Comparison of ENCODE assay signal across 1 cellular context in the genomic region with DNA sequence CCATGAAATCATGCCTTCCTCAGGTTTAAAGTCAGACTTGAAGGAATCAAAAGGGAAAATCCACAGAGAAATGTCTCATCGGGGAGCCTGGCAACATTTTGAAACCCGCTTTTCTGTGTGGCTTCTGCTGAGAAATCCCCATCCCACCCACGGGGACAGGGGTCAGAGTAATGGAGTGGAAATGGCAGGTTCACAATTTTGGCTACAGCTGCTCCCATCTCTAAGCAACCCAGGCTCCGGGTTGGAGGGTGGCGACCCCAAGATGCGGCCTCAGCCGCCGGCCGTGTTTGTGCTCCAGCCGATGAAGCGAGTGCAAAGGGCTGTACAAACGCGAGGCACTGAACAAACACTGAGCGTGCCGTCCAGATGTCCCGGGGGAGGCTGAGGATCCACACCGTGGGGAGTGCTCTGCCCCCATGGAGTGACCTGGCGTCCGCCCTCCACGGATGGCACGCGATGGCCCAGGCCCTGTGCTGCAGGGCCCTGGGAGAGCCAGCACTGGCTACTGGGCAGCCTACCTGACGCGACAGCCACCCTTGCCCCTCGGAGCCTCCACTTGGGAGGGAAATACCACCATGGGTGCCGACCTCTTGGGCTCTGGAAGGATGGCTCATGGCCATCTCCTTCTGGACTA.
A peak's percentile ranks its signal among the peaks of the same experiment; 100 is the strongest.
TF ChIP-seq lines count a peak whose summit lies in the region.

No MANE protein-coding gene starts in this region.

TF ChIP-seq in HepG2, 621 proteins besides CTCF, POLR2A, EP300 and RAD21 (continued from another document and continues in another):
- TF ChIP-seq, protein P1, sequence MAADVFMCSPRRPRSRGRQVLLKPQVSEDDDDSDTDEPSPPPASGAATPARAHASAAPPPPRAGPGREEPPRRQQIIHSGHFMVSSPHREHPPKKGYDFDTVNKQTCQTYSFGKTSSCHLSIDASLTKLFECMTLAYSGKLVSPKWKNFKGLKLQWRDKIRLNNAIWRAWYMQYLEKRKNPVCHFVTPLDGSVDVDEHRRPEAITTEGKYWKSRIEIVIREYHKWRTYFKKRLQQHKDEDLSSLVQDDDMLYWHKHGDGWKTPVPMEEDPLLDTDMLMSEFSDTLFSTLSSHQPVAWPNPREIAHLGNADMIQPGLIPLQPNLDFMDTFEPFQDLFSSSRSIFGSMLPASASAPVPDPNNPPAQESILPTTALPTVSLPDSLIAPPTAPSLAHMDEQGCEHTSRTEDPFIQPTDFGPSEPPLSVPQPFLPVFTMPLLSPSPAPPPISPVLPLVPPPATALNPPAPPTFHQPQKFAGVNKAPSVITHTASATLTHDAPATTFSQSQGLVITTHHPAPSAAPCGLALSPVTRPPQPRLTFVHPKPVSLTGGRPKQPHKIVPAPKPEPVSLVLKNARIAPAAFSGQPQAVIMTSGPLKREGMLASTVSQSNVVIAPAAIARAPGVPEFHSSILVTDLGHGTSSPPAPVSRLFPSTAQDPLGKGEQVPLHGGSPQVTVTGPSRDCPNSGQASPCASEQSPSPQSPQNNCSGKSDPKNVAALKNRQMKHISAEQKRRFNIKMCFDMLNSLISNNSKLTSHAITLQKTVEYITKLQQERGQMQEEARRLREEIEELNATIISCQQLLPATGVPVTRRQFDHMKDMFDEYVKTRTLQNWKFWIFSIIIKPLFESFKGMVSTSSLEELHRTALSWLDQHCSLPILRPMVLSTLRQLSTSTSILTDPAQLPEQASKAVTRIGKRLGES (CRISPR knock-in tag; IDR thresholded peaks at IDR 0.05; ENCODE audit: borderline replicate concordance): no peak
- TF ChIP-seq, protein P2, sequence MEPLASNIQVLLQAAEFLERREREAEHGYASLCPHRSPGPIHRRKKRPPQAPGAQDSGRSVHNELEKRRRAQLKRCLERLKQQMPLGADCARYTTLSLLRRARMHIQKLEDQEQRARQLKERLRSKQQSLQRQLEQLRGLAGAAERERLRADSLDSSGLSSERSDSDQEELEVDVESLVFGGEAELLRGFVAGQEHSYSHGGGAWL (CRISPR knock-in tag; IDR thresholded peaks at IDR 0.05): no peak
- TF ChIP-seq PHB2 (IDR thresholded peaks at IDR 0.05; ENCODE audit: partially characterized antibody): no peak
- no peak for TF ChIP-seq SRY (CRISPR knock-in tag; IDR thresholded peaks at IDR 0.05)
- TF ChIP-seq ZNF256 (CRISPR knock-in tag; conservative IDR thresholded peaks at IDR 0.05): no peak
- TF ChIP-seq ZSCAN21 (CRISPR knock-in tag; IDR thresholded peaks at IDR 0.05; ENCODE audit: borderline replicate concordance): no peak
- TF ChIP-seq, protein P3, sequence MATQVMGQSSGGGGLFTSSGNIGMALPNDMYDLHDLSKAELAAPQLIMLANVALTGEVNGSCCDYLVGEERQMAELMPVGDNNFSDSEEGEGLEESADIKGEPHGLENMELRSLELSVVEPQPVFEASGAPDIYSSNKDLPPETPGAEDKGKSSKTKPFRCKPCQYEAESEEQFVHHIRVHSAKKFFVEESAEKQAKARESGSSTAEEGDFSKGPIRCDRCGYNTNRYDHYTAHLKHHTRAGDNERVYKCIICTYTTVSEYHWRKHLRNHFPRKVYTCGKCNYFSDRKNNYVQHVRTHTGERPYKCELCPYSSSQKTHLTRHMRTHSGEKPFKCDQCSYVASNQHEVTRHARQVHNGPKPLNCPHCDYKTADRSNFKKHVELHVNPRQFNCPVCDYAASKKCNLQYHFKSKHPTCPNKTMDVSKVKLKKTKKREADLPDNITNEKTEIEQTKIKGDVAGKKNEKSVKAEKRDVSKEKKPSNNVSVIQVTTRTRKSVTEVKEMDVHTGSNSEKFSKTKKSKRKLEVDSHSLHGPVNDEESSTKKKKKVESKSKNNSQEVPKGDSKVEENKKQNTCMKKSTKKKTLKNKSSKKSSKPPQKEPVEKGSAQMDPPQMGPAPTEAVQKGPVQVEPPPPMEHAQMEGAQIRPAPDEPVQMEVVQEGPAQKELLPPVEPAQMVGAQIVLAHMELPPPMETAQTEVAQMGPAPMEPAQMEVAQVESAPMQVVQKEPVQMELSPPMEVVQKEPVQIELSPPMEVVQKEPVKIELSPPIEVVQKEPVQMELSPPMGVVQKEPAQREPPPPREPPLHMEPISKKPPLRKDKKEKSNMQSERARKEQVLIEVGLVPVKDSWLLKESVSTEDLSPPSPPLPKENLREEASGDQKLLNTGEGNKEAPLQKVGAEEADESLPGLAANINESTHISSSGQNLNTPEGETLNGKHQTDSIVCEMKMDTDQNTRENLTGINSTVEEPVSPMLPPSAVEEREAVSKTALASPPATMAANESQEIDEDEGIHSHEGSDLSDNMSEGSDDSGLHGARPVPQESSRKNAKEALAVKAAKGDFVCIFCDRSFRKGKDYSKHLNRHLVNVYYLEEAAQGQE (IDR thresholded peaks at IDR 0.05; ENCODE audit: borderline replicate concordance in 1 of 2, low read depth in 1 of 2, low read length in 2 of 2): no peak
- no peak for TF ChIP-seq PHF5A (CRISPR knock-in tag; IDR thresholded peaks at IDR 0.05; ENCODE audit: low read depth, unreplicated experiment)
- TF ChIP-seq DR1 (CRISPR knock-in tag; IDR thresholded peaks at IDR 0.05): no peak
- TF ChIP-seq, protein P4, sequence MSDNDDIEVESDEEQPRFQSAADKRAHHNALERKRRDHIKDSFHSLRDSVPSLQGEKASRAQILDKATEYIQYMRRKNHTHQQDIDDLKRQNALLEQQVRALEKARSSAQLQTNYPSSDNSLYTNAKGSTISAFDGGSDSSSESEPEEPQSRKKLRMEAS (IDR thresholded peaks at IDR 0.05): peak; percentile 86
- TF ChIP-seq, protein P5, sequence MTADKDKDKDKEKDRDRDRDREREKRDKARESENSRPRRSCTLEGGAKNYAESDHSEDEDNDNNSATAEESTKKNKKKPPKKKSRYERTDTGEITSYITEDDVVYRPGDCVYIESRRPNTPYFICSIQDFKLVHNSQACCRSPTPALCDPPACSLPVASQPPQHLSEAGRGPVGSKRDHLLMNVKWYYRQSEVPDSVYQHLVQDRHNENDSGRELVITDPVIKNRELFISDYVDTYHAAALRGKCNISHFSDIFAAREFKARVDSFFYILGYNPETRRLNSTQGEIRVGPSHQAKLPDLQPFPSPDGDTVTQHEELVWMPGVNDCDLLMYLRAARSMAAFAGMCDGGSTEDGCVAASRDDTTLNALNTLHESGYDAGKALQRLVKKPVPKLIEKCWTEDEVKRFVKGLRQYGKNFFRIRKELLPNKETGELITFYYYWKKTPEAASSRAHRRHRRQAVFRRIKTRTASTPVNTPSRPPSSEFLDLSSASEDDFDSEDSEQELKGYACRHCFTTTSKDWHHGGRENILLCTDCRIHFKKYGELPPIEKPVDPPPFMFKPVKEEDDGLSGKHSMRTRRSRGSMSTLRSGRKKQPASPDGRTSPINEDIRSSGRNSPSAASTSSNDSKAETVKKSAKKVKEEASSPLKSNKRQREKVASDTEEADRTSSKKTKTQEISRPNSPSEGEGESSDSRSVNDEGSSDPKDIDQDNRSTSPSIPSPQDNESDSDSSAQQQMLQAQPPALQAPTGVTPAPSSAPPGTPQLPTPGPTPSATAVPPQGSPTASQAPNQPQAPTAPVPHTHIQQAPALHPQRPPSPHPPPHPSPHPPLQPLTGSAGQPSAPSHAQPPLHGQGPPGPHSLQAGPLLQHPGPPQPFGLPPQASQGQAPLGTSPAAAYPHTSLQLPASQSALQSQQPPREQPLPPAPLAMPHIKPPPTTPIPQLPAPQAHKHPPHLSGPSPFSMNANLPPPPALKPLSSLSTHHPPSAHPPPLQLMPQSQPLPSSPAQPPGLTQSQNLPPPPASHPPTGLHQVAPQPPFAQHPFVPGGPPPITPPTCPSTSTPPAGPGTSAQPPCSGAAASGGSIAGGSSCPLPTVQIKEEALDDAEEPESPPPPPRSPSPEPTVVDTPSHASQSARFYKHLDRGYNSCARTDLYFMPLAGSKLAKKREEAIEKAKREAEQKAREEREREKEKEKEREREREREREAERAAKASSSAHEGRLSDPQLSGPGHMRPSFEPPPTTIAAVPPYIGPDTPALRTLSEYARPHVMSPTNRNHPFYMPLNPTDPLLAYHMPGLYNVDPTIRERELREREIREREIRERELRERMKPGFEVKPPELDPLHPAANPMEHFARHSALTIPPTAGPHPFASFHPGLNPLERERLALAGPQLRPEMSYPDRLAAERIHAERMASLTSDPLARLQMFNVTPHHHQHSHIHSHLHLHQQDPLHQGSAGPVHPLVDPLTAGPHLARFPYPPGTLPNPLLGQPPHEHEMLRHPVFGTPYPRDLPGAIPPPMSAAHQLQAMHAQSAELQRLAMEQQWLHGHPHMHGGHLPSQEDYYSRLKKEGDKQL (CRISPR knock-in tag; IDR thresholded peaks at IDR 0.05; ENCODE audit: low read depth): no peak
- no peak for TF ChIP-seq ZNF678 (CRISPR knock-in tag; IDR thresholded peaks at IDR 0.05)
- no peak; the same call in 1 of the 2 replicates for TF ChIP-seq BORCS8-MEF2B (CRISPR knock-in tag; IDR thresholded peaks at IDR 0.05)
- no peak for TF ChIP-seq EEA1 (CRISPR knock-in tag; IDR thresholded peaks at IDR 0.05; ENCODE audit: borderline replicate concordance)
- TF ChIP-seq, protein P6, sequence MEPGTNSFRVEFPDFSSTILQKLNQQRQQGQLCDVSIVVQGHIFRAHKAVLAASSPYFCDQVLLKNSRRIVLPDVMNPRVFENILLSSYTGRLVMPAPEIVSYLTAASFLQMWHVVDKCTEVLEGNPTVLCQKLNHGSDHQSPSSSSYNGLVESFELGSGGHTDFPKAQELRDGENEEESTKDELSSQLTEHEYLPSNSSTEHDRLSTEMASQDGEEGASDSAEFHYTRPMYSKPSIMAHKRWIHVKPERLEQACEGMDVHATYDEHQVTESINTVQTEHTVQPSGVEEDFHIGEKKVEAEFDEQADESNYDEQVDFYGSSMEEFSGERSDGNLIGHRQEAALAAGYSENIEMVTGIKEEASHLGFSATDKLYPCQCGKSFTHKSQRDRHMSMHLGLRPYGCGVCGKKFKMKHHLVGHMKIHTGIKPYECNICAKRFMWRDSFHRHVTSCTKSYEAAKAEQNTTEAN (CRISPR knock-in tag; conservative IDR thresholded peaks at IDR 0.05): peak; percentile 81; the same call in 1 of the 2 replicates
- no peak for TF ChIP-seq RFX3 (CRISPR knock-in tag; IDR thresholded peaks at IDR 0.05)
- TF ChIP-seq ZNF616 (CRISPR knock-in tag; IDR thresholded peaks at IDR 0.05; ENCODE audit: low read depth): no peak
- TF ChIP-seq, protein P7, sequence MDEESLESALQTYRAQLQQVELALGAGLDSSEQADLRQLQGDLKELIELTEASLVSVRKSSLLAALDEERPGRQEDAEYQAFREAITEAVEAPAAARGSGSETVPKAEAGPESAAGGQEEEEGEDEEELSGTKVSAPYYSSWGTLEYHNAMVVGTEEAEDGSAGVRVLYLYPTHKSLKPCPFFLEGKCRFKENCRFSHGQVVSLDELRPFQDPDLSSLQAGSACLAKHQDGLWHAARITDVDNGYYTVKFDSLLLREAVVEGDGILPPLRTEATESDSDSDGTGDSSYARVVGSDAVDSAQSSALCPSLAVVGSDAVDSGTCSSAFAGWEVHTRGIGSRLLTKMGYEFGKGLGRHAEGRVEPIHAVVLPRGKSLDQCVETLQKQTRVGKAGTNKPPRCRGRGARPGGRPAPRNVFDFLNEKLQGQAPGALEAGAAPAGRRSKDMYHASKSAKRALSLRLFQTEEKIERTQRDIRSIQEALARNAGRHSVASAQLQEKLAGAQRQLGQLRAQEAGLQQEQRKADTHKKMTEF (CRISPR knock-in tag; IDR thresholded peaks at IDR 0.05): 0 out of 2 replicates have a peak, but pooled peaks have one; percentile 31
- peak; percentile 13; the same call in 1 of the 2 replicates for TF ChIP-seq NCOA2 (CRISPR knock-in tag; IDR thresholded peaks at IDR 0.05)
- peak; percentile 33; the same call in 1 of the 2 replicates for TF ChIP-seq CREM (IDR thresholded peaks at IDR 0.05)
- no peak for TF ChIP-seq CREM (CRISPR knock-in tag; IDR thresholded peaks at IDR 0.05)
- no peak for TF ChIP-seq ZNF841 (CRISPR knock-in tag; IDR thresholded peaks at IDR 0.05; ENCODE audit: borderline replicate concordance)
- TF ChIP-seq, protein P8, sequence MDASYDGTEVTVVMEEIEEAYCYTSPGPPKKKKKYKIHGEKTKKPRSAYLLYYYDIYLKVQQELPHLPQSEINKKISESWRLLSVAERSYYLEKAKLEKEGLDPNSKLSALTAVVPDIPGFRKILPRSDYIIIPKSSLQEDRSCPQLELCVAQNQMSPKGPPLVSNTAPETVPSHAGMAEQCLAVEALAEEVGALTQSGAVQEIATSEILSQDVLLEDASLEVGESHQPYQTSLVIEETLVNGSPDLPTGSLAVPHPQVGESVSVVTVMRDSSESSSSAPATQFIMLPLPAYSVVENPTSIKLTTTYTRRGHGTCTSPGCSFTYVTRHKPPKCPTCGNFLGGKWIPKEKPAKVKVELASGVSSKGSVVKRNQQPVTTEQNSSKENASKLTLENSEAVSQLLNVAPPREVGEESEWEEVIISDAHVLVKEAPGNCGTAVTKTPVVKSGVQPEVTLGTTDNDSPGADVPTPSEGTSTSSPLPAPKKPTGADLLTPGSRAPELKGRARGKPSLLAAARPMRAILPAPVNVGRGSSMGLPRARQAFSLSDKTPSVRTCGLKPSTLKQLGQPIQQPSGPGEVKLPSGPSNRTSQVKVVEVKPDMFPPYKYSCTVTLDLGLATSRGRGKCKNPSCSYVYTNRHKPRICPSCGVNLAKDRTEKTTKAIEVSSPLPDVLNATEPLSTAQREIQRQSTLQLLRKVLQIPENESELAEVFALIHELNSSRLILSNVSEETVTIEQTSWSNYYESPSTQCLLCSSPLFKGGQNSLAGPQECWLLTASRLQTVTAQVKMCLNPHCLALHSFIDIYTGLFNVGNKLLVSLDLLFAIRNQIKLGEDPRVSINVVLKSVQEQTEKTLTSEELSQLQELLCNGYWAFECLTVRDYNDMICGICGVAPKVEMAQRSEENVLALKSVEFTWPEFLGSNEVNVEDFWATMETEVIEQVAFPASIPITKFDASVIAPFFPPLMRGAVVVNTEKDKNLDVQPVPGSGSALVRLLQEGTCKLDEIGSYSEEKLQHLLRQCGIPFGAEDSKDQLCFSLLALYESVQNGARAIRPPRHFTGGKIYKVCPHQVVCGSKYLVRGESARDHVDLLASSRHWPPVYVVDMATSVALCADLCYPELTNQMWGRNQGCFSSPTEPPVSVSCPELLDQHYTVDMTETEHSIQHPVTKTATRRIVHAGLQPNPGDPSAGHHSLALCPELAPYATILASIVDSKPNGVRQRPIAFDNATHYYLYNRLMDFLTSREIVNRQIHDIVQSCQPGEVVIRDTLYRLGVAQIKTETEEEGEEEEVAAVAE (CRISPR knock-in tag; IDR thresholded peaks at IDR 0.05; ENCODE audit: borderline replicate concordance): no peak
- TF ChIP-seq RARG (CRISPR knock-in tag; IDR thresholded peaks at IDR 0.05; ENCODE audit: low read depth): no peak
- TF ChIP-seq ZFY (CRISPR knock-in tag; IDR thresholded peaks at IDR 0.05): no peak; the same call in 1 of the 2 replicates
- no peak for TF ChIP-seq MXD4 (CRISPR knock-in tag; IDR thresholded peaks at IDR 0.05)
- no peak for TF ChIP-seq SIN3B (IDR thresholded peaks at IDR 0.05; ENCODE audit: low read length)
- TF ChIP-seq, protein P9, sequence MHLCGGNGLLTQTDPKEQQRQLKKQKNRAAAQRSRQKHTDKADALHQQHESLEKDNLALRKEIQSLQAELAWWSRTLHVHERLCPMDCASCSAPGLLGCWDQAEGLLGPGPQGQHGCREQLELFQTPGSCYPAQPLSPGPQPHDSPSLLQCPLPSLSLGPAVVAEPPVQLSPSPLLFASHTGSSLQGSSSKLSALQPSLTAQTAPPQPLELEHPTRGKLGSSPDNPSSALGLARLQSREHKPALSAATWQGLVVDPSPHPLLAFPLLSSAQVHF (CRISPR knock-in tag; IDR thresholded peaks at IDR 0.05): no peak
- no peak for TF ChIP-seq MBD4 (IDR thresholded peaks at IDR 0.05; ENCODE audit: borderline replicate concordance, low read length)
- no peak for TF ChIP-seq NR1H2 (CRISPR knock-in tag; IDR thresholded peaks at IDR 0.05; ENCODE audit: borderline replicate concordance, low read depth)
- TF ChIP-seq WIZ (CRISPR knock-in tag; IDR thresholded peaks at IDR 0.05): no peak
- no peak for TF ChIP-seq SUZ12 (IDR thresholded peaks at IDR 0.05; ENCODE audit: low read depth, low read length)
- TF ChIP-seq SNAI1 (CRISPR knock-in tag; IDR thresholded peaks at IDR 0.05; ENCODE audit: borderline replicate concordance): no peak
- TF ChIP-seq ZNF367 (CRISPR knock-in tag; IDR thresholded peaks at IDR 0.05; ENCODE audit: borderline replicate concordance): no peak
- TF ChIP-seq XBP1 (CRISPR knock-in tag; IDR thresholded peaks at IDR 0.05): no peak
- TF ChIP-seq ZBTB20 (CRISPR knock-in tag; IDR thresholded peaks at IDR 0.05; ENCODE audit: borderline replicate concordance, low read depth): peak; percentile 26; the same call in 1 of the 2 replicates
